In genomic region chr7:5429253-5429856, GRCh38 we compare ENCODE assay signal across 1 cellular context.
TF ChIP-seq lines count a peak whose summit lies in the region.

No MANE protein-coding gene starts in this region.

TF ChIP-seq in HepG2, 621 proteins besides CTCF, POLR2A, EP300 and RAD21 (continued from another document and continues in another):
- TF ChIP-seq ZSCAN30 (CRISPR knock-in tag; IDR thresholded peaks at IDR 0.05) (0 out of 2 replicates have a peak, but pooled peaks have one; percentile 17), PRDM10 (CRISPR knock-in tag; IDR thresholded peaks at IDR 0.05; ENCODE audit: low read depth) (peak; percentile 84; the same call in 1 of the 2 replicates), ELF3 (CRISPR knock-in tag; IDR thresholded peaks at IDR 0.05) (peak; percentile 74), ZMAT3 (CRISPR knock-in tag; conservative IDR thresholded peaks at IDR 0.05) (peak; percentile 37; the same call in 1 of the 2 replicates), MXI1 (IDR thresholded peaks at IDR 0.05; ENCODE audit: borderline replicate concordance, low read depth, low read length) (no peak; the same call in 1 of the 3 replicates), KIAA2018 (CRISPR knock-in tag; IDR thresholded peaks at IDR 0.05; ENCODE audit: borderline replicate concordance) (0 out of 2 replicates have a peak, but pooled peaks have one; percentile 47), ZNF225 (CRISPR knock-in tag; IDR thresholded peaks at IDR 0.05) (no peak), HIC2 (CRISPR knock-in tag; IDR thresholded peaks at IDR 0.05; ENCODE audit: low read depth) (no peak; the same call in 1 of the 2 replicates), ZNF790 (CRISPR knock-in tag; IDR thresholded peaks at IDR 0.05; ENCODE audit: borderline replicate concordance) (peak; percentile 47; the same call in 1 of the 2 replicates), ZFX (CRISPR knock-in tag; IDR thresholded peaks at IDR 0.05; ENCODE audit: low read depth) (peak; percentile 94), NFYB (CRISPR knock-in tag; IDR thresholded peaks at IDR 0.05) (0 out of 2 replicates have a peak, but pooled peaks have one; percentile 17), CCDC6 (CRISPR knock-in tag; IDR thresholded peaks at IDR 0.05) (peak; percentile 90), ZNF768 (CRISPR knock-in tag; IDR thresholded peaks at IDR 0.05) (peak; percentile 5; the same call in 1 of the 2 replicates), ZNF276 (CRISPR knock-in tag; IDR thresholded peaks at IDR 0.05; ENCODE audit: low read depth) (no peak), ZNF879 (CRISPR knock-in tag; IDR thresholded peaks at IDR 0.05) (no peak; the same call in 1 of the 2 replicates), MAFF (IDR thresholded peaks at IDR 0.05; ENCODE audit: low read depth, low read length) (no peak), ATF7-NPFF (CRISPR knock-in tag; IDR thresholded peaks at IDR 0.05; ENCODE audit: low read depth) (peak; percentile 42; the same call in 1 of the 2 replicates), ZBED4 (CRISPR knock-in tag; IDR thresholded peaks at IDR 0.05; ENCODE audit: borderline replicate concordance) (peak; percentile 78; the same call in 1 of the 2 replicates), NFKB2 (CRISPR knock-in tag; IDR thresholded peaks at IDR 0.05; ENCODE audit: borderline replicate concordance) (peak; percentile 76; the same call in 1 of the 2 replicates), PHF20 (CRISPR knock-in tag; IDR thresholded peaks at IDR 0.05) (no peak), ZNF230 (CRISPR knock-in tag; IDR thresholded peaks at IDR 0.05) (no peak), ZNF414 (CRISPR knock-in tag; IDR thresholded peaks at IDR 0.05) (peak; percentile 42; the same call in 1 of the 2 replicates), GABPA (IDR thresholded peaks at IDR 0.05; ENCODE audit: low read depth, low read length) (no peak), GABPA (CRISPR knock-in tag; IDR thresholded peaks at IDR 0.05; ENCODE audit: low read depth) (peak; percentile 20; the same call in 1 of the 2 replicates), HMGXB4 (CRISPR knock-in tag; IDR thresholded peaks at IDR 0.05; ENCODE audit: borderline replicate concordance in 1 of 2, low read depth in 1 of 2) (peak; percentile 49 to 64; a peak in 3 of 4 replicates), CREM (IDR thresholded peaks at IDR 0.05) (peak; percentile 63), CREM (CRISPR knock-in tag; IDR thresholded peaks at IDR 0.05) (no peak), KAT8 (CRISPR knock-in tag; IDR thresholded peaks at IDR 0.05) (peak; percentile 72), RARG (CRISPR knock-in tag; IDR thresholded peaks at IDR 0.05; ENCODE audit: low read depth) (peak; percentile 64; the same call in 1 of the 2 replicates), ZNF564 (CRISPR knock-in tag; IDR thresholded peaks at IDR 0.05) (peak; percentile 74), FOXM1 (CRISPR knock-in tag; IDR thresholded peaks at IDR 0.05) (no peak), HNRNPUL1 (IDR thresholded peaks at IDR 0.05; ENCODE audit: low read depth, low read length) (no peak), E2F1 (CRISPR knock-in tag; IDR thresholded peaks at IDR 0.05) (peak; percentile 26; the same call in 1 of the 2 replicates)
